ENCODE assay signal across 10 cellular contexts in the genomic region with DNA sequence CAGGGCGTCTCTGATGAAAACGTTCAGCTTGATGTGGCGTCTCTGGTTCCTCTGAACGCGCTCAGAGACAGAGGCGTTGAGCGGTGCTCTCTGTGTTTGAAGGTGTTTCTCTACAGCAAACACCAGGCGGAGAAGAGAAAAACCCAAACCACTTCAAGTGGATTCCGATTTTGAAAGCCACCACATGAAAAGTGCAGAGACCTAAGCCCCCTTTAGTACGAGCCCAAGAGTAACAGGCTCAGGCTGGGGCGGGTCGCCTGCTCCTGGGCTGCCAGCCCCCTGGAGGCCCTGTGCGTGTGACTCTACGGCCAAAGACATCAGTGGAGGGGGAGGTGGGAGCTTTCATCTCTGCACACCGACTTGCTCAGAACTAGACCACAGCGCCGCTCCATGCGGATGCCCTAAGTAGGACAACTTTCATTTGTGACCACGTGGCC.
DNase-seq lines count a peak whose midpoint lies in the region; ATAC-seq and TF ChIP-seq lines count a peak whose summit lies in the region.
"Had no signal": no experiment of that assay in that cellular context is flagged by ENCODE, and none has a peak within 500 bp of the region (broad histone marks: within the 10 kb centered on the region; RNA-seq: fewer than 3 reads in every experiment).

No MANE protein-coding gene starts in this region.

- ATAC-seq in mucosa of descending colon (peak; percentile 66), foreskin keratinocyte (no peak)
- peak; percentile 75 for ATAC-seq in stimulated activated effector memory CD8-positive, alpha-beta T cell treated with anti-CD3 and anti-CD28 coated beads, Interleukin-12 subunit alpha, Interleukin-12 subunit beta, amount 100 ng/mL, for 72 hours

- H3K27me3 ChIP-seq in smooth muscle cell (ENCODE audit: low read depth), result peaks cover 10% of the 10 kb centered on the region
- no peaks in the 10 kb centered on the region for H3K27me3 ChIP-seq in foreskin keratinocyte
- H3K27me3 ChIP-seq in H7 (ENCODE audit: control insufficient read depth, insufficient read depth, low read length), result no peaks in the 10 kb centered on the region

- H3K36me3 ChIP-seq in mucosa of descending colon (ENCODE audit: low read depth) (no peaks in the 10 kb centered on the region), smooth muscle cell (ENCODE audit: low read depth) (no peaks in the 10 kb centered on the region), H7 (replicated peaks; ENCODE audit: control insufficient read depth, insufficient read depth, low read length) (no peaks in the 10 kb centered on the region)
- H3K36me3 ChIP-seq: WERI-Rb-1 had no signal

- peak overlapping the region; percentile 73 for H3K4me3 Mint-ChIP-seq in activated T-cell treated with anti-CD3 and anti-CD28 coated beads, Interleukin-2, amount 50 U/mL, for 24 hours
- H3K4me3 Mint-ChIP-seq in stimulated activated effector memory CD8-positive, alpha-beta T cell treated with anti-CD3 and anti-CD28 coated beads, Interleukin-12 subunit alpha, Interleukin-12 subunit beta, amount 100 ng/mL, for 72 hours, result peak overlapping the region; percentile 75

- peaks cover 4% of the 10 kb centered on the region for H3K9me3 Mint-ChIP-seq in activated T-cell treated with anti-CD3 and anti-CD28 coated beads, Interleukin-2, amount 50 U/mL, for 24 hours
- H3K9me3 Mint-ChIP-seq in stimulated activated effector memory CD8-positive, alpha-beta T cell treated with anti-CD3 and anti-CD28 coated beads, Interleukin-12 subunit alpha, Interleukin-12 subunit beta, amount 100 ng/mL, for 72 hours, result no peaks in the 10 kb centered on the region

- no peak overlapping the region for H3K27ac ChIP-seq in smooth muscle cell (ENCODE audit: low read depth)
- no peak overlapping the region for H3K27ac ChIP-seq in foreskin keratinocyte
- H3K27ac ChIP-seq: WERI-Rb-1 had no signal

- H2AFZ ChIP-seq in smooth muscle cell (ENCODE audit: low read depth), result no peak overlapping the region

- TF ChIP-seq CTCF in mucosa of descending colon (IDR thresholded peaks at IDR 0.05) (no peak), smooth muscle cell (IDR thresholded peaks at IDR 0.05; ENCODE audit: borderline replicate concordance, insufficient read depth, poor library complexity, severe bottlenecking) (no peak), foreskin keratinocyte (conservative IDR thresholded peaks at IDR 0.05) (no peak)

- DNase-seq in T-helper 9 cell (peak; percentile 50), mucosa of descending colon (peak in 2 of 3 donors; percentile 30 to 69), smooth muscle cell (lab: John Stamatoyannopoulos, UW; ENCODE audit: unreplicated experiment) (no peak), foreskin keratinocyte (no peak), NCI-H1092 treated with DMSO at 0.1 percent for 48 hours (lab: John Stamatoyannopoulos, UW) (no peak), H7 (no peak)
- DNase-seq in activated T-cell treated with anti-CD3 and anti-CD28 coated beads, Interleukin-2, amount 50 U/mL, for 24 hours, result peak; percentile 80
- DNase-seq in stimulated activated effector memory CD8-positive, alpha-beta T cell treated with anti-CD3 and anti-CD28 coated beads, Interleukin-12 subunit alpha, Interleukin-12 subunit beta, amount 100 ng/mL, for 72 hours (ENCODE audit: low spot score in 2 of 2), result peak; percentile 48 to 84
- DNase-seq: IMR-90, WERI-Rb-1 had no signal

- 96% methylated on average over 19 of the region's 19 CpGs for WGBS in smooth muscle cell (ENCODE audit: low lambda C conversion rate)

- H3K27ac Mint-ChIP-seq in activated T-cell treated with anti-CD3 and anti-CD28 coated beads, Interleukin-2, amount 50 U/mL, for 24 hours, result peak overlapping the region; percentile 95
- peak overlapping the region; percentile 93 for H3K27ac Mint-ChIP-seq in stimulated activated effector memory CD8-positive, alpha-beta T cell treated with anti-CD3 and anti-CD28 coated beads, Interleukin-12 subunit alpha, Interleukin-12 subunit beta, amount 100 ng/mL, for 72 hours

- H3K4me2 ChIP-seq in smooth muscle cell, result no peak overlapping the region

- no peaks in the 10 kb centered on the region for H3K36me3 Mint-ChIP-seq in activated T-cell treated with anti-CD3 and anti-CD28 coated beads, Interleukin-2, amount 50 U/mL, for 24 hours (ENCODE audit: low read depth)
- peaks cover 7% of the 10 kb centered on the region for H3K36me3 Mint-ChIP-seq in stimulated activated effector memory CD8-positive, alpha-beta T cell treated with anti-CD3 and anti-CD28 coated beads, Interleukin-12 subunit alpha, Interleukin-12 subunit beta, amount 100 ng/mL, for 72 hours

- no peaks in the 10 kb centered on the region for H3K4me1 ChIP-seq in mucosa of descending colon (ENCODE audit: low read depth)
- no peaks in the 10 kb centered on the region for H3K4me1 ChIP-seq in smooth muscle cell (ENCODE audit: low read depth)
- no peaks in the 10 kb centered on the region for H3K4me1 ChIP-seq in foreskin keratinocyte

- H3K27me3 Mint-ChIP-seq in activated T-cell treated with anti-CD3 and anti-CD28 coated beads, Interleukin-2, amount 50 U/mL, for 24 hours, result peaks cover 28% of the 10 kb centered on the region

- H3K9me3 ChIP-seq in mucosa of descending colon (no peaks in the 10 kb centered on the region), smooth muscle cell (replicated peaks; ENCODE audit: low read depth) (no peaks in the 10 kb centered on the region)

- H3K79me2 ChIP-seq in smooth muscle cell (ENCODE audit: low read depth), result no peaks in the 10 kb centered on the region

- intact Hi-C loops in mucosa of descending colon (cut with DNase I, micrococcal nuclease), result no loop called here

- H3K4me1 Mint-ChIP-seq in activated T-cell treated with anti-CD3 and anti-CD28 coated beads, Interleukin-2, amount 50 U/mL, for 24 hours (ENCODE audit: low read depth), result peaks cover 75% of the 10 kb centered on the region
- peaks cover 83% of the 10 kb centered on the region for H3K4me1 Mint-ChIP-seq in stimulated activated effector memory CD8-positive, alpha-beta T cell treated with anti-CD3 and anti-CD28 coated beads, Interleukin-12 subunit alpha, Interleukin-12 subunit beta, amount 100 ng/mL, for 72 hours

- no peak overlapping the region for H3K9ac ChIP-seq in smooth muscle cell (ENCODE audit: low read depth)

- no peaks in the 10 kb centered on the region for H3F3A ChIP-seq in smooth muscle cell (ENCODE audit: low read depth)

- no peak overlapping the region for H3K4me3 ChIP-seq in mucosa of descending colon
- H3K4me3 ChIP-seq in smooth muscle cell, result no peak overlapping the region
- no peak overlapping the region for H3K4me3 ChIP-seq in H7 (ENCODE audit: insufficient read depth, low read depth, low read length)

- H4K20me1 ChIP-seq in smooth muscle cell (ENCODE audit: low read depth), result no peaks in the 10 kb centered on the region

Comparison
In these comparisons a context has a peak if more than half of its experiments do, and no peak if none do; other contexts are left out.
1. DNase-seq: peak in T-helper 9 cell (single experiment), activated T-cell treated with anti-CD3 and anti-CD28 coated beads, Interleukin-2, amount 50 U/mL, for 24 hours (single experiment), mucosa of descending colon (2 of 3) and stimulated activated effector memory CD8-positive, alpha-beta T cell treated with anti-CD3 and anti-CD28 coated beads, Interleukin-12 subunit alpha, Interleukin-12 subunit beta, amount 100 ng/mL, for 72 hours (2 of 2); none in smooth muscle cell (single experiment), foreskin keratinocyte (0 of 2), NCI-H1092 treated with DMSO at 0.1 percent for 48 hours (single experiment) and H7 (single experiment).